21 cellular contexts compared by ENCODE assay signal in genomic region chr16:86534779-86535605, GRCh38. TPM values are rescaled to one million over a fixed set of nuclear protein-coding genes. Genes with fewer than 3 reads are reported as not detected.
"Had no signal": no experiment of that assay in that cellular context is flagged by ENCODE, and none has a peak within 500 bp of the region (broad histone marks: within the 10 kb centered on the region; RNA-seq: fewer than 3 reads in every experiment).

No MANE protein-coding gene starts in this region.

- H3K27ac ChIP-seq: ascending aorta, left ventricle myocardium inferior, prostate gland, SJSA1, thoracic aorta, WERI-Rb-1 had no signal

- ATAC-seq: activated CD4-positive, alpha-beta T cell treated with anti-CD3 and anti-CD28 coated beads for 36 hours; activated CD8-positive, alpha-beta T cell treated with anti-CD3 and anti-CD28 coated beads for 36 hours; activated T-cell treated with anti-CD3 and anti-CD28 coated beads, Interleukin-2, amount 50 U/mL, for 72 hours had no signal

- H3K9me3 ChIP-seq: ascending aorta, left ventricle myocardium inferior, prostate gland, SJSA1, thoracic aorta had no signal

- H3K4me1 ChIP-seq: ascending aorta, prostate gland had no signal

- DNase-seq: activated CD4-positive, alpha-beta T cell treated with anti-CD3 and anti-CD28 coated beads for 36 hours; activated CD8-positive, alpha-beta memory T cell treated with anti-CD3 and anti-CD28 coated beads, Interleukin-2, amount 50 U/mL, for 4 hours; activated CD8-positive, alpha-beta T cell treated with anti-CD3 and anti-CD28 coated beads for 36 hours; activated naive CD8-positive, alpha-beta T cell treated with anti-CD3 and anti-CD28 coated beads, Interleukin-2, amount 10 ng/mL, durations not matched to agents 7 days and 5 days; activated T-cell treated with anti-CD3 and anti-CD28 coated beads, Interleukin-2, amount 50 U/mL, for 72 hours; central memory CD4-positive, alpha-beta T cell; cortex of kidney; endodermal cell; erythroblast; islet precursor cell; left ventricle myocardium inferior; mesendoderm; stimulated activated CD4-positive, alpha-beta T cell treated with anti-CD3 and anti-CD28 coated beads, Interleukin-4, amount 100 ng/mL, for 1 hour; stimulated activated CD8-positive, alpha-beta memory T cell treated with anti-CD3 and anti-CD28 coated beads, Interleukin-4, amount 100 ng/mL, for 48 hours; T1000; WERI-Rb-1 had no signal

- H3K36me3 ChIP-seq: WERI-Rb-1 had no signal

- H3K4me3 ChIP-seq: ascending aorta, left ventricle myocardium inferior, prostate gland, SJSA1, thoracic aorta had no signal

- H3K27me3 ChIP-seq: ascending aorta, SJSA1 had no signal

RNA-seq across cellular contexts. Expression of gene FOXF1, which starts 24.7 kb away (rescaled TPM):
- total RNA-seq: activated CD4-positive, alpha-beta T cell treated with anti-CD3 and anti-CD28 coated beads for 36 hours; activated CD8-positive, alpha-beta T cell treated with anti-CD3 and anti-CD28 coated beads for 36 hours; activated naive CD8-positive, alpha-beta T cell treated with anti-CD3 and anti-CD28 coated beads, Interleukin-2, amount 10 ng/mL, durations not matched to agents 7 days and 5 days; activated T-cell treated with anti-CD3 and anti-CD28 coated beads, Interleukin-2, amount 50 U/mL, for 72 hours; endodermal cell had no signal
- polyA plus RNA-seq: neural cell had no signal

RNA-seq across cellular contexts. Expression of gene FOXC2, which starts 31.6 kb away (rescaled TPM):
- total RNA-seq: activated CD4-positive, alpha-beta T cell treated with anti-CD3 and anti-CD28 coated beads for 36 hours; activated CD8-positive, alpha-beta T cell treated with anti-CD3 and anti-CD28 coated beads for 36 hours; activated naive CD8-positive, alpha-beta T cell treated with anti-CD3 and anti-CD28 coated beads, Interleukin-2, amount 10 ng/mL, durations not matched to agents 7 days and 5 days; activated T-cell treated with anti-CD3 and anti-CD28 coated beads, Interleukin-2, amount 50 U/mL, for 72 hours had no signal
- polyA plus RNA-seq: neural cell had no signal

RNA-seq across cellular contexts. Expression of gene FOXL1, which starts 43.4 kb away (rescaled TPM):
- total RNA-seq: activated CD4-positive, alpha-beta T cell treated with anti-CD3 and anti-CD28 coated beads for 36 hours; activated CD8-positive, alpha-beta T cell treated with anti-CD3 and anti-CD28 coated beads for 36 hours; activated naive CD8-positive, alpha-beta T cell treated with anti-CD3 and anti-CD28 coated beads, Interleukin-2, amount 10 ng/mL, durations not matched to agents 7 days and 5 days had no signal
